14 cellular contexts compared by ENCODE assay signal in genomic region chr2:226475650-226476049, GRCh38.
DNase-seq lines count a peak whose midpoint lies in the region; TF ChIP-seq lines count a peak whose summit lies in the region.
"Had no signal": no experiment of that assay in that cellular context is flagged by ENCODE, and none has a peak within 500 bp of the region (broad histone marks: within the 10 kb centered on the region; RNA-seq: fewer than 3 reads in every experiment).

No MANE protein-coding gene starts in this region.

- peak; percentile 41 for DNase-seq in GM03348 (ENCODE audit: low spot score)
- DNase-seq in RWPE1 (ENCODE audit: low spot score): peak; percentile 64
- peak; percentile 70 for DNase-seq in fibroblast of mammary gland (ENCODE audit: low read depth)
- DNase-seq in skeletal muscle cell (ENCODE audit: low read depth): peak; percentile 39
- DNase-seq in nucleus accumbens (lab: John Stamatoyannopoulos, UW): no peak
- no peak for DNase-seq in substantia nigra (lab: John Stamatoyannopoulos, UW)
- DNase-seq in stimulated activated CD4-positive, alpha-beta T cell treated with anti-CD3 and anti-CD28 coated beads, Interleukin-4, amount 100 ng/mL, for 4 hours: no peak
- no peak for DNase-seq in NOMO-1 treated with DMSO at 0.1 percent for 48 hours (lab: John Stamatoyannopoulos, UW; ENCODE audit: unreplicated experiment)
- DNase-seq: activated CD8-positive, alpha-beta memory T cell treated with anti-CD3 and anti-CD28 coated beads, Interleukin-2, amount 50 U/mL, for 4 hours; body of pancreas; DMS 273 treated with DMSO at 0.1 percent for 48 hours; NCI-H1930; psoas muscle; thyroid gland had no signal

- TF ChIP-seq CTCF in RWPE1 (conservative IDR thresholded peaks at IDR 0.05; ENCODE audit: low read depth) (no peak), fibroblast of mammary gland (conservative IDR thresholded peaks at IDR 0.05; ENCODE audit: control insufficient read depth, insufficient read depth, low read depth, low read length) (no peak)

- POLR2A ChIA-PET in RWPE1 (lab: Yijun Ruan, JAX; ENCODE audit: low non-redundant PET): no interaction called here

- H3K4me3 ChIP-seq in fibroblast of mammary gland (ENCODE audit: control insufficient read depth, low read depth, low read length) (no peak overlapping the region), skeletal muscle cell (ENCODE audit: low read depth, low read length) (no peak overlapping the region)
- H3K4me3 ChIP-seq: body of pancreas, psoas muscle, thyroid gland had no signal

- CTCF ChIA-PET in RWPE1 (lab: Yijun Ruan, JAX): interaction anchor here (0.7 kb wide), 1 partner anchor 1353 kb away, joined by 3 read pairs; no protein-coding TSS in a partner anchor

- H3K27ac ChIP-seq in RWPE1 (no peak overlapping the region), substantia nigra (ENCODE audit: low read depth, low read length, poor library complexity, severe bottlenecking) (no peak overlapping the region)
- H3K27ac ChIP-seq: body of pancreas, psoas muscle, thyroid gland had no signal

Comparison
In these comparisons a context has a peak if more than half of its experiments do, and no peak if none do; other contexts are left out.
1. DNase-seq: peak in GM03348 (single experiment), RWPE1 (single experiment), fibroblast of mammary gland (single experiment) and skeletal muscle cell (single experiment); none in nucleus accumbens (0 of 56), substantia nigra (0 of 49), stimulated activated CD4-positive, alpha-beta T cell treated with anti-CD3 and anti-CD28 coated beads, Interleukin-4, amount 100 ng/mL, for 4 hours (0 of 2) and NOMO-1 treated with DMSO at 0.1 percent for 48 hours (single experiment).